Comparison of ENCODE assay signal across 1 cellular context in genomic region chr12:95611676-95612309, GRCh38.
TF ChIP-seq lines count a peak whose summit lies in the region.

No MANE protein-coding gene starts in this region.

TF ChIP-seq in GM23338, 12 proteins besides CTCF, POLR2A, EP300 and RAD21 (continued from another document):
- no peak; the same call in 1 of the 2 replicates for TF ChIP-seq ZNF462 (CRISPR knock-in tag; IDR thresholded peaks at IDR 0.05)
TF ChIP-seq in GM23338: peak in this region for 1.
